8 cellular contexts compared by ENCODE assay signal in the genomic region with DNA sequence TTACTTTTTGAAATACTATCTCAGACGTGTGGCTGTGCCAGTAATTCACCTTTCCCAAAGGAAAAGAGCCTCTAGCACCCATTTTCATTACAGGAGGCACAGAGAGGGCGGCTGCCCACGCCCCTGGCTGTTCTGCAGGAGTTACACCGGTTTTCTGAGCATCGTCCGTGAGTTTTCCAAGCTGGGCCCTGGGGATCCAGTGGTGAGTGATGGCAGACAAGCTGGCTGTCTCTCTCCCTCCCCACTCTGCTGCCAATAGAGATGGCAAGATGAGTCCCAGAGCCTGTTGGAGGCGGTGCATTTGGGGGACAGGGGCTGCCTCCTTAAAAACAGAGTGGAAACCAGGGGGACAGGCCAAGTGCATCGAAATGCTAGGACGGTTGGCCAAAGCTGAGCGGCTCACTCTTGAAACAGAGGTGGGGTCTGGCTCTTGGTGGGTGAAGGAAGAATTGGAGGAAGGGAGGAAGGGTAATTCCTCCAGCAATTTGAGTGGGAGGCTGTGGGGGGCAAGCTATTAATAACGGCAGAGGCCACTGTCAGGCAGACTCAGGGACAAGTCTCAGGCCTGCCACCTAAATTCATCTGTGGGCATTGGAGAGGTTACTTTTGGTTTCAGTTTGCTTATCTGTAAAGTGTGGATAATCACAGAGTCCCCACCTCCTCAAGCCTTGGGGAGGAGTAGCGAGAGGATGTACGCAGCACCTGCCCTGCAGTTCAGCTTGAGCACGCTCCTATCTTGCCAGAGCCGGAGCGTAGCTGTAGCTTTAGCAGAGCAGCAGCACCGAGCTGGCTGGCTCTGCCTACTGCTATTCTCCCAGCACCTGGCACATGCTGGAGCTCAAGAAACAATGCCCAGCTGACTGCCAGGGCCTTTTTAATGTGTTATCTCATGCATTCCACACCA. TPM values are rescaled to one million over a fixed set of nuclear protein-coding genes. Genes with fewer than 3 reads are reported as not detected.
DNase-seq lines count a peak whose midpoint lies in the region; ATAC-seq, FAIRE-seq and TF ChIP-seq lines count a peak whose summit lies in the region.

No MANE protein-coding gene starts in this region.

- peaks cover 14% of the 10 kb centered on the region; the same call in 1 of the 2 replicates for H3K4me1 ChIP-seq in HepG2 (ENCODE audit: insufficient read depth, low read length)
- peaks cover 0 to 5% of the 10 kb centered on the region in 2 donors for H3K4me1 ChIP-seq in thyroid gland
- H3K4me1 ChIP-seq in esophagus muscularis mucosa, result peaks cover 3 to 10% (median 9%) of the 10 kb centered on the region in 4 donors

- no peak overlapping the region for H3K27ac ChIP-seq in HepG2 (ENCODE audit: extremely low read length, insufficient read depth, low read length)
- no peak overlapping the region for H3K27ac ChIP-seq in thyroid gland
- no peak overlapping the region for H3K27ac ChIP-seq in esophagus muscularis mucosa (replicated peaks in 1 of 4)

- H3K36me3 ChIP-seq in HepG2 (replicated peaks in 1 of 2; ENCODE audit: control insufficient read depth in 1 of 2, insufficient read depth in 2 of 2, low read length in 2 of 2) (no peaks in the 10 kb centered on the region), thyroid gland (no peaks in the 10 kb centered on the region), esophagus muscularis mucosa (no peaks in the 10 kb centered on the region)

- TF ChIP-seq CTCF in GM13977 (IDR thresholded peaks at IDR 0.05; ENCODE audit: extremely low read depth, insufficient read depth, missing control alignments), result no peak
- TF ChIP-seq CTCF in HepG2 (CRISPR knock-in tag; IDR thresholded peaks at IDR 0.05), result no peak
- no peak for TF ChIP-seq CTCF in thyroid gland (IDR thresholded peaks at IDR 0.05)
- no peak for TF ChIP-seq CTCF in esophagus muscularis mucosa (IDR thresholded peaks at IDR 0.05)

- intact Hi-C loops in HepG2 (cut with micrococcal nuclease; ENCODE audit: unreplicated experiment) (loop anchor here (5.0 kb wide), 1 partner anchor 156 kb away; no protein-coding TSS in a partner anchor), thyroid gland (cut with DNase I) (loop anchor here (5.0 kb wide), 2 partner anchors 69 to 444 kb away; no protein-coding TSS in a partner anchor), esophagus muscularis mucosa (cut with DNase I) (loop anchor here (5.0 to 10.0 kb wide), 3 partner anchors 69 to 447 kb away; a partner anchor contains a TSS)

- H3K4me3 ChIP-seq in HepG2 (replicated peaks in 1 of 3; ENCODE audit: insufficient read depth in 1 of 3, low read depth in 2 of 3, low read length in 3 of 3), result peak overlapping the region in 1 of 3 experiments; percentile 42; a peak in 1 of 6 replicates
- H3K4me3 ChIP-seq in thyroid gland (replicated peaks in 1 of 3), result no peak overlapping the region
- peak overlapping the region in 1 of 4 donors; percentile 13 for H3K4me3 ChIP-seq in esophagus muscularis mucosa

- FAIRE-seq in HepG2 (lab: Jason Lieb, UNC), result no peak

- CTCF ChIA-PET in HepG2 (lab: Yijun Ruan, JAX; ENCODE audit: low intra/inter-chr PET ratio, low total read pairs), result interaction anchor here (4.2 kb wide), 1 partner anchor 72 kb away, joined by 46 read pairs; no protein-coding TSS in a partner anchor

- BruUV-seq in HepG2 (replicated peaks; lab: Mats Ljungman, UMichigan), result no TSS peak

- H3K9me3 ChIP-seq in HepG2 (ENCODE audit: low read length) (no peaks in the 10 kb centered on the region), thyroid gland (no peaks in the 10 kb centered on the region), esophagus muscularis mucosa (no peaks in the 10 kb centered on the region)

- TF ChIP-seq POLR2A in HepG2 (IDR thresholded peaks at IDR 0.05; ENCODE audit: insufficient read depth in 1 of 2, low read depth in 2 of 2, low read length in 2 of 2), result no peak
- no peak for TF ChIP-seq POLR2A in thyroid gland (IDR thresholded peaks at IDR 0.05)
- TF ChIP-seq POLR2A in esophagus muscularis mucosa (IDR thresholded peaks at IDR 0.05; ENCODE audit: low read depth), result no peak

- H4K20me1 ChIP-seq in HepG2 (ENCODE audit: insufficient read depth, low read length), result no peaks in the 10 kb centered on the region

- in situ Hi-C loops in GM13977 (cut with MboI; ENCODE audit: low pct_unique_long_range_greater_than_20kb, low sequenced_read_pairs, unreplicated experiment), result loop anchor here (25.0 kb wide), 1 partner anchor 454 kb away; no protein-coding TSS in a partner anchor
- in situ Hi-C loops in HepG2 (cut with HindIII; ENCODE audit: extremely low pct_ligation_motif_present, low pct_unique_long_range_greater_than_20kb), result loop anchor here (5.0 kb wide), 1 partner anchor 69 kb away; no protein-coding TSS in a partner anchor

- H3K9ac ChIP-seq in HepG2 (ENCODE audit: insufficient read depth, low read depth, low read length), result no peak overlapping the region

- ATAC-seq in GM21723 (IDR thresholded peaks at IDR 0.05; ENCODE audit: unreplicated experiment) (peak; percentile 60), HepG2 (peak; percentile 40)

- no peak for TF ChIP-seq EP300 in HepG2 (IDR thresholded peaks at IDR 0.05; ENCODE audit: low read depth in 2 of 2, low read length in 2 of 2)
- no peak for TF ChIP-seq EP300 in HepG2 (CRISPR knock-in tag; IDR thresholded peaks at IDR 0.05; ENCODE audit: borderline replicate concordance)
- TF ChIP-seq EP300 in esophagus muscularis mucosa (IDR thresholded peaks at IDR 0.05), result no peak

- TF ChIP-seq RAD21 in HepG2 (CRISPR knock-in tag; IDR thresholded peaks at IDR 0.05), result no peak

- H3K27me3 ChIP-seq in HepG2 (ENCODE audit: control insufficient read depth in 1 of 2, insufficient read depth in 2 of 2, low read length in 2 of 2) (0 out of 5 replicates have a peak, but pooled peaks cover 1 to 9% of the 10 kb centered on the region in 2 experiments), thyroid gland (no peaks in the 10 kb centered on the region), esophagus muscularis mucosa (no peaks in the 10 kb centered on the region)

- 26% methylated on average over 17 of the region's 17 CpGs for WGBS in HepG2 (ENCODE audit: low lambda C conversion rate)
- WGBS in thyroid gland, 2 donors, result 73 to 77% methylated on average over 17 of the region's 17 CpGs
- 73% methylated on average over 17 of the region's 17 CpGs for WGBS in esophagus muscularis mucosa

- peak overlapping the region; percentile 54 for H3K4me2 ChIP-seq in HepG2 (ENCODE audit: low read depth, low read length)

- no peaks in the 10 kb centered on the region for H3K79me2 ChIP-seq in HepG2 (ENCODE audit: insufficient read depth, low read length)

- DNase-seq in GM13977 (ENCODE audit: low spot score), result peak; percentile 75
- peak; percentile 6 for DNase-seq in NCI-H187 treated with DMSO at 0.1 percent for 48 hours (lab: John Stamatoyannopoulos, UW)
- DNase-seq in activated T-cell treated with anti-CD3 and anti-CD28 coated beads, Interleukin-2, amount 50 U/mL, for 1 hour, result peak; percentile 52
- DNase-seq in HepG2 (ENCODE audit: low spot score), result no peak
- DNase-seq in thyroid gland, result peak; percentile 12 to 30
- no peak for DNase-seq in esophagus muscularis mucosa (ENCODE audit: extremely low spot score)
- DNase-seq in NCI-H524 (lab: John Stamatoyannopoulos, UW), result no peak

- H2AFZ ChIP-seq in HepG2 (ENCODE audit: low read length), result no peak overlapping the region

- POLR2A ChIA-PET in HepG2 (lab: Yijun Ruan, JAX), result interaction anchor here (1.1 kb wide), 1 partner anchor 72 kb away, joined by 3 read pairs; no protein-coding TSS in a partner anchor

TF ChIP-seq in HepG2, 621 proteins besides CTCF, POLR2A, EP300 and RAD21 (continues in another document):
- TF ChIP-seq, protein P1, sequence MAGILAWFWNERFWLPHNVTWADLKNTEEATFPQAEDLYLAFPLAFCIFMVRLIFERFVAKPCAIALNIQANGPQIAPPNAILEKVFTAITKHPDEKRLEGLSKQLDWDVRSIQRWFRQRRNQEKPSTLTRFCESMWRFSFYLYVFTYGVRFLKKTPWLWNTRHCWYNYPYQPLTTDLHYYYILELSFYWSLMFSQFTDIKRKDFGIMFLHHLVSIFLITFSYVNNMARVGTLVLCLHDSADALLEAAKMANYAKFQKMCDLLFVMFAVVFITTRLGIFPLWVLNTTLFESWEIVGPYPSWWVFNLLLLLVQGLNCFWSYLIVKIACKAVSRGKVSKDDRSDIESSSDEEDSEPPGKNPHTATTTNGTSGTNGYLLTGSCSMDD (CRISPR knock-in tag; IDR thresholded peaks at IDR 0.05), result no peak
- TF ChIP-seq ZNF776 (CRISPR knock-in tag; IDR thresholded peaks at IDR 0.05) (no peak), ZNF496 (CRISPR knock-in tag; IDR thresholded peaks at IDR 0.05; ENCODE audit: insufficient replicate concordance) (no peak), ZNF251 (CRISPR knock-in tag; IDR thresholded peaks at IDR 0.05) (no peak)

RNA-seq across cellular contexts. Expression of a gene that starts 7.5 kb away (rescaled TPM):
- 0.02 TPM in 1 of 2 replicates, not detected in the other for total RNA-seq in HepG2 (2016; rRNA removed; fragmentation: Illumina TruSeq; extraction: Trizol)
- total RNA-seq in HepG2 (2016; cell fraction: cytosol; rRNA removed; fragmentation: Illumina TruSeq; extraction: Trizol; ENCODE audit: low read depth), result not detected in 2 replicates
- total RNA-seq in HepG2 (2016; cell fraction: insoluble cytoplasmic fraction; rRNA removed; fragmentation: Illumina TruSeq; extraction: Trizol), result not detected in 2 replicates
- total RNA-seq in HepG2 (2016; cell fraction: membrane; rRNA removed; fragmentation: Illumina TruSeq; extraction: Trizol), result not detected in 2 replicates
- total RNA-seq in HepG2 (2016; cell fraction: nucleus; rRNA removed; fragmentation: Illumina TruSeq; extraction: Trizol), result not detected in 2 replicates
- polyA plus RNA-seq in HepG2 (2011; rRNA removed), result 0.03 TPM in 1 of 2 replicates, not detected in the other
- polyA plus RNA-seq in HepG2 (2011; cell fraction: cytosol; rRNA removed), result not detected in 2 replicates
- not detected in 2 replicates for polyA plus RNA-seq in HepG2 (2011; cell fraction: nucleus; rRNA removed)
- polyA plus RNA-seq in HepG2 (2012), result not detected in 2 replicates
- not detected in 2 replicates for polyA plus RNA-seq in HepG2 (2016; cell fraction: cytosol; fragmentation: Illumina TruSeq; extraction: Trizol; ENCODE audit: low read depth)
- not detected in 2 replicates for polyA plus RNA-seq in HepG2 (2016; cell fraction: insoluble cytoplasmic fraction; fragmentation: Illumina TruSeq; extraction: Trizol; ENCODE audit: low read depth)
- polyA plus RNA-seq in HepG2 (2016; cell fraction: membrane; fragmentation: Illumina TruSeq; extraction: Trizol; ENCODE audit: low read depth), result not detected in 2 replicates
- not detected in 2 replicates for polyA plus RNA-seq in HepG2 (2016; cell fraction: nucleus; fragmentation: Illumina TruSeq; extraction: Trizol; ENCODE audit: insufficient read depth, low read depth)
- not detected in 2 replicates for polyA minus RNA-seq in HepG2 (2011; rRNA and poly(A)+ RNA removed; ENCODE audit: low replicate concordance)
- polyA minus RNA-seq in HepG2 (2011; cell fraction: cytosol; rRNA and poly(A)+ RNA removed), result not detected in 2 replicates
- not detected in 2 replicates for polyA minus RNA-seq in HepG2 (2011; cell fraction: nucleus; rRNA and poly(A)+ RNA removed)
- total RNA-seq in thyroid gland, result 1 to 10 TPM in 1 of 4 donors, under 1 TPM in 1, not detected in 2; 0.22 to 1.1 TPM
- total RNA-seq in esophagus muscularis mucosa, result under 1 TPM in 3 of 4 donors, not detected in 1; 0.13 to 0.69 (median 0.33) TPM

Comparison
In these comparisons a context has a peak if more than half of its experiments do, and no peak if none do; other contexts are left out.
1. DNase-seq: peak in GM13977 (single experiment), NCI-H187 treated with DMSO at 0.1 percent for 48 hours (single experiment), activated T-cell treated with anti-CD3 and anti-CD28 coated beads, Interleukin-2, amount 50 U/mL, for 1 hour (single experiment) and thyroid gland (2 of 2); none in HepG2 (single experiment), esophagus muscularis mucosa (single experiment) and NCI-H524 (0 of 2).